In genomic region chr20:25389381-25389857, GRCh38 we compare ENCODE assay signal across 1 cellular context.
TF ChIP-seq lines count a peak whose summit lies in the region.

No MANE protein-coding gene starts in this region.

TF ChIP-seq in H1, 55 proteins besides CTCF, POLR2A, EP300 and RAD21 (continued from another document):
- TF ChIP-seq, protein P1, sequence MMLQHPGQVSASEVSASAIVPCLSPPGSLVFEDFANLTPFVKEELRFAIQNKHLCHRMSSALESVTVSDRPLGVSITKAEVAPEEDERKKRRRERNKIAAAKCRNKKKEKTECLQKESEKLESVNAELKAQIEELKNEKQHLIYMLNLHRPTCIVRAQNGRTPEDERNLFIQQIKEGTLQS (IDR thresholded peaks at IDR 0.05; ENCODE audit: insufficient read depth, low read depth, low read length) = no peak
- no peak for TF ChIP-seq SAP30 (IDR thresholded peaks at IDR 0.05; ENCODE audit: insufficient read depth, insufficient replicate concordance, low read length)
- TF ChIP-seq CBX5 (IDR thresholded peaks at IDR 0.05; ENCODE audit: low read depth, low read length) = no peak
- no peak for TF ChIP-seq JUND (IDR thresholded peaks at IDR 0.05; ENCODE audit: low read length)
- TF ChIP-seq ASH2L (IDR thresholded peaks at IDR 0.05; ENCODE audit: low read length) = no peak
- TF ChIP-seq, protein P2, sequence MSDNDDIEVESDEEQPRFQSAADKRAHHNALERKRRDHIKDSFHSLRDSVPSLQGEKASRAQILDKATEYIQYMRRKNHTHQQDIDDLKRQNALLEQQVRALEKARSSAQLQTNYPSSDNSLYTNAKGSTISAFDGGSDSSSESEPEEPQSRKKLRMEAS (IDR thresholded peaks at IDR 0.05) = no peak
- TF ChIP-seq EZH2 (IDR thresholded peaks at IDR 0.05; ENCODE audit: low read depth, low read length, severe bottlenecking) = no peak
